In genomic region chr22:39152024-39152510, GRCh38 we compare ENCODE assay signal across 8 cellular contexts. TPM values are rescaled to one million over a fixed set of nuclear protein-coding genes. Genes with fewer than 3 reads are reported as not detected.
DNase-seq lines count a peak whose midpoint lies in the region; ATAC-seq and TF ChIP-seq lines count a peak whose summit lies in the region.

No MANE protein-coding gene starts in this region.

- no peak overlapping the region for H4K5ac ChIP-seq in mesendoderm (ENCODE audit: low read length)

- intact Hi-C loops in body of pancreas (cut with DNase I): no loop called here
- intact Hi-C loops in uterus (cut with DNase I; ENCODE audit: low total_unique reads): loop anchor here (5.0 kb wide), 1 partner anchor 165 kb away; the partner anchor contains the start of gene RPL3

- peaks cover 57% of the 10 kb centered on the region for H3K4me1 ChIP-seq in body of pancreas
- no peaks in the 10 kb centered on the region for H3K4me1 ChIP-seq in mesendoderm (ENCODE audit: control insufficient read depth, low read depth, low read length)
- H3K4me1 ChIP-seq in uterus: peaks cover 0 to 22% of the 10 kb centered on the region in 2 donors

- H3K9me3 Mint-ChIP-seq in activated naive CD4-positive, alpha-beta T cell treated with anti-CD3 and anti-CD28 coated beads, Interleukin-2, amount 50 U/mL, for 24 hours: no peaks in the 10 kb centered on the region

- peak overlapping the region; percentile 23 for H3K27ac Mint-ChIP-seq in activated naive CD4-positive, alpha-beta T cell treated with anti-CD3 and anti-CD28 coated beads, Interleukin-2, amount 50 U/mL, for 24 hours

- no peaks in the 10 kb centered on the region for H3K36me3 Mint-ChIP-seq in activated naive CD4-positive, alpha-beta T cell treated with anti-CD3 and anti-CD28 coated beads, Interleukin-2, amount 50 U/mL, for 24 hours

- no peak overlapping the region for H3K4ac ChIP-seq in mesendoderm (ENCODE audit: low read depth, low read length)

- no peak for TF ChIP-seq CTCF in body of pancreas (IDR thresholded peaks at IDR 0.05)
- TF ChIP-seq CTCF in uterus (IDR thresholded peaks at IDR 0.05): no peak

- peaks cover 40% of the 10 kb centered on the region for H3K4me1 Mint-ChIP-seq in activated naive CD4-positive, alpha-beta T cell treated with anti-CD3 and anti-CD28 coated beads, Interleukin-2, amount 50 U/mL, for 24 hours

- ATAC-seq in body of pancreas: no peak
- ATAC-seq in HG03342 (IDR thresholded peaks at IDR 0.05; ENCODE audit: unreplicated experiment): no peak

- H2AK5ac ChIP-seq in mesendoderm (ENCODE audit: low read length): no peak overlapping the region

- H3K4me3 Mint-ChIP-seq in activated naive CD4-positive, alpha-beta T cell treated with anti-CD3 and anti-CD28 coated beads, Interleukin-2, amount 50 U/mL, for 24 hours: peak overlapping the region; percentile 94

- H3K4me3 ChIP-seq in body of pancreas: peak overlapping the region; percentile 56 to 86
- H3K4me3 ChIP-seq in mesendoderm (ENCODE audit: low read length): no peak overlapping the region
- H3K4me3 ChIP-seq in uterus: peak overlapping the region; percentile 65 to 67

- peak overlapping the region; percentile 53 for H3K9ac ChIP-seq in mesendoderm (ENCODE audit: low read length)

- no peaks in the 10 kb centered on the region for H3K79me2 ChIP-seq in mesendoderm (ENCODE audit: control insufficient read depth, insufficient read depth, low read length)

- H2BK15ac ChIP-seq in mesendoderm (replicated peaks; ENCODE audit: low read depth): no peak overlapping the region

- no peak overlapping the region for H4K8ac ChIP-seq in mesendoderm (ENCODE audit: low read depth, low read length)

- H3K9me3 ChIP-seq in body of pancreas (no peaks in the 10 kb centered on the region), uterus (no peaks in the 10 kb centered on the region)

- DNase-seq in activated naive CD4-positive, alpha-beta T cell treated with Interleukin-2 at 50 U/mL for 16 hours: no peak
- DNase-seq in body of pancreas (no peak), mesendoderm (no peak), uterus (no peak), cerebellum (ENCODE audit: low spot score) (no peak)
- DNase-seq in central memory CD4-positive, alpha-beta T cell: no peak

- H3K23ac ChIP-seq in mesendoderm (ENCODE audit: low read length): no peak overlapping the region

- no peak overlapping the region for H2BK120ac ChIP-seq in mesendoderm (ENCODE audit: low read depth, low read length)

- TF ChIP-seq POLR2A in body of pancreas (IDR thresholded peaks at IDR 0.05): no peak
- no peak for TF ChIP-seq POLR2A in uterus (IDR thresholded peaks at IDR 0.05)

- H3K36me3 ChIP-seq in body of pancreas (replicated peaks in 1 of 2; ENCODE audit: insufficient read depth in 1 of 2, low read depth in 2 of 2) (no peaks in the 10 kb centered on the region), mesendoderm (ENCODE audit: control insufficient read depth, insufficient read depth, low read length) (no peaks in the 10 kb centered on the region), uterus (no peaks in the 10 kb centered on the region)

- 4% methylated on average over 35 of the region's 44 CpGs; no CpG with 5 or more reads in 1 of the 2 donors for WGBS in body of pancreas, 2 donors
- no CpG with 5 or more reads among the region's 44 CpGs for WGBS in mesendoderm (ENCODE audit: extremely low coverage, insufficient coverage, low lambda C conversion rate)

- H3K27me3 ChIP-seq in body of pancreas (peaks cover 0 to 10% of the 10 kb centered on the region in 2 donors), mesendoderm (ENCODE audit: insufficient read depth, low read length, poor library complexity) (peaks cover 5% of the 10 kb centered on the region), uterus (no peaks in the 10 kb centered on the region)

- H3K4me2 ChIP-seq in mesendoderm (ENCODE audit: low read length): peak overlapping the region; percentile 67

- peak overlapping the region; percentile 42 for H3K56ac ChIP-seq in mesendoderm (ENCODE audit: low read length)

- no peak overlapping the region for H3K18ac ChIP-seq in mesendoderm (ENCODE audit: low read length)

- no peaks in the 10 kb centered on the region for H3K79me1 ChIP-seq in mesendoderm (ENCODE audit: low read length)

- no peaks in the 10 kb centered on the region for H3K27me3 Mint-ChIP-seq in activated naive CD4-positive, alpha-beta T cell treated with anti-CD3 and anti-CD28 coated beads, Interleukin-2, amount 50 U/mL, for 24 hours

- H2BK5ac ChIP-seq in mesendoderm (ENCODE audit: low read length): no peak overlapping the region

- H3K27ac ChIP-seq in body of pancreas: peak overlapping the region; percentile 76 to 90 (median 84)
- H3K27ac ChIP-seq in mesendoderm (ENCODE audit: low read depth, low read length): no peak overlapping the region
- peak overlapping the region; percentile 95 to 99 for H3K27ac ChIP-seq in uterus

RNA-seq across cellular contexts. Expression of gene CBX7, which starts 0.4 kb away (rescaled TPM):
- total RNA-seq in body of pancreas (10 to 100 TPM; 38.1 to 41.2 TPM), uterus (100 to 1,000 TPM in 2 of 4 donors, 10 to 100 TPM in 2; 16.0 to 128 (median 102) TPM), cerebellum (8.6 TPM)
- 1.5 TPM for polyA plus RNA-seq in mesendoderm (2013, experiment 1 of 2)
- 1.3 TPM for polyA plus RNA-seq in mesendoderm (2013, experiment 2 of 2)

RNA-seq across cellular contexts. Expression of gene APOBEC3H, which starts 55.0 kb away (rescaled TPM):
- total RNA-seq in body of pancreas: not detected
- 0.14 TPM for polyA plus RNA-seq in mesendoderm (2013, experiment 1 of 2)
- polyA plus RNA-seq in mesendoderm (2013, experiment 2 of 2): 0.14 TPM
- total RNA-seq in uterus: under 1 TPM in 1 of 4 donors, not detected in 3; 0.69 TPM
- total RNA-seq in cerebellum: not detected
